Comparison of ENCODE assay signal across 26 cellular contexts in genomic region chr2:222677981-222678380, GRCh38. TPM values are rescaled to one million over a fixed set of nuclear protein-coding genes. Genes with fewer than 3 reads are reported as not detected.
DNase-seq lines count a peak whose midpoint lies in the region; ATAC-seq, FAIRE-seq and TF ChIP-seq lines count a peak whose summit lies in the region.
"Had no signal": no experiment of that assay in that cellular context is flagged by ENCODE, and none has a peak within 500 bp of the region (broad histone marks: within the 10 kb centered on the region; RNA-seq: fewer than 3 reads in every experiment).

No MANE protein-coding gene starts in this region.

- H3K27ac ChIP-seq in SK-N-MC (peak overlapping the region; percentile 71), right cardiac atrium (ENCODE audit: low read length) (no peak overlapping the region)
- H3K27ac ChIP-seq: psoas muscle, SJSA1, vagina had no signal

- peaks cover 68% of the 10 kb centered on the region for H3K27me3 Mint-ChIP-seq in osteocyte (ENCODE audit: unreplicated experiment)

- in situ Hi-C loops in KBM-7 (cut with MboI; ENCODE audit: low pct_unique_long_range_greater_than_20kb, low sequenced_read_pairs): loop anchor here (25.0 kb wide), 1 partner anchor 234 kb away; no protein-coding TSS in a partner anchor

- H3K36me3 ChIP-seq in SK-N-MC (ENCODE audit: insufficient read depth, low read length): no peaks in the 10 kb centered on the region
- H3K36me3 ChIP-seq: SJSA1, vagina had no signal

- no peaks in the 10 kb centered on the region for H3K9me3 ChIP-seq in SK-N-MC (ENCODE audit: low read depth, low read length)
- no peaks in the 10 kb centered on the region for H3K9me3 ChIP-seq in right cardiac atrium (ENCODE audit: control insufficient read depth, low read length)
- H3K9me3 ChIP-seq: psoas muscle, SJSA1, vagina had no signal

- no peak for TF ChIP-seq POLR2A in GM12892 (IDR thresholded peaks at IDR 0.05; ENCODE audit: low read depth, low read length)

- no peaks in the 10 kb centered on the region for H3K9me3 Mint-ChIP-seq in osteocyte (ENCODE audit: unreplicated experiment)
- H3K9me3 Mint-ChIP-seq: activated B cell treated with CpG ODN at 0.5 μM for 24 hours; dendritic cell treated with granulocyte-macrophage colony-stimulating factor and Interleukin-4, amounts not matched to agents 40 ng/mL and 50 ng/mL, for 4 days; stimulated activated naive B cell treated with anti-CD40 and anti-IgM and Interleukin-4, amounts not matched to agents 10 μg/mL and 1 μg/mL and 100 μg/mL, for 72 hours had no signal

- no peaks in the 10 kb centered on the region for H3K4me1 Mint-ChIP-seq in osteocyte (ENCODE audit: unreplicated experiment)
- H3K4me1 Mint-ChIP-seq: CD4-positive, alpha-beta memory T cell had no signal

- no peak for ATAC-seq in HG03354 (IDR thresholded peaks at IDR 0.05; ENCODE audit: poor library complexity, severe bottlenecking, unreplicated experiment)
- no peak for ATAC-seq in right cardiac atrium
- ATAC-seq: psoas muscle; stimulated activated naive B cell treated with anti-CD40 and anti-IgM and Interleukin-4, amounts not matched to agents 10 μg/mL and 1 μg/mL and 100 μg/mL, for 72 hours; T-helper 17 cell had no signal

- WGBS in right cardiac atrium: 68% methylated on average over 3 of the region's 3 CpGs

- H3K4me1 ChIP-seq in right cardiac atrium (ENCODE audit: control insufficient read depth, insufficient read depth, low read length): no peaks in the 10 kb centered on the region
- H3K4me1 ChIP-seq: psoas muscle, SJSA1, vagina had no signal

- peak overlapping the region; percentile 68 for H3K4me3 ChIP-seq in SK-N-MC
- H3K4me3 ChIP-seq in choroid plexus epithelial cell (ENCODE audit: low read depth, low read length): no peak overlapping the region
- no peak overlapping the region for H3K4me3 ChIP-seq in right cardiac atrium (ENCODE audit: low read length)
- H3K4me3 ChIP-seq: psoas muscle, SJSA1, vagina had no signal

- no peaks in the 10 kb centered on the region for H3K36me3 Mint-ChIP-seq in osteocyte (ENCODE audit: unreplicated experiment)
- H3K36me3 Mint-ChIP-seq: CD4-positive, alpha-beta memory T cell; stimulated activated naive B cell treated with anti-CD40 and anti-IgM and Interleukin-4, amounts not matched to agents 10 μg/mL and 1 μg/mL and 100 μg/mL, for 72 hours had no signal

- DNase-seq in GM12892 (ENCODE audit: insufficient read length) (no peak), SK-N-MC (ENCODE audit: low read depth, low spot score) (no peak), choroid plexus epithelial cell (ENCODE audit: low read depth) (no peak), osteocyte (ENCODE audit: extremely low spot score, unreplicated experiment) (no peak), KBM-7 (no peak), right cardiac atrium (no peak)
- DNase-seq: activated B cell treated with CpG ODN at 0.5 μM for 24 hours; activated CD4-positive, alpha-beta T cell treated with anti-CD3 and anti-CD28 coated beads, Interleukin-2, amount 50 U/mL, for 4 hours; activated CD8-positive, alpha-beta memory T cell treated with anti-CD3 and anti-CD28 coated beads, Interleukin-2, amount 50 U/mL, for 48 hours; activated effector memory CD4-positive, alpha-beta T cell treated with anti-CD3 and anti-CD28 coated beads, Interleukin-2, amount 50 U/mL, for 16 hours; CD4-positive, alpha-beta memory T cell; HCEC 1CT; Kasumi-1; NCI-H1048; NCI-H2029; psoas muscle; stimulated activated CD4-positive, alpha-beta T cell treated with anti-CD3 and anti-CD28 coated beads, Interleukin-2, amount 100 ng/mL, for 48 hours; stimulated activated naive B cell treated with anti-CD40 and anti-IgM and Interleukin-4, amounts not matched to agents 10 μg/mL and 1 μg/mL and 100 μg/mL, for 72 hours; T-helper 17 cell had no signal

- no peak overlapping the region for H3K4me3 Mint-ChIP-seq in osteocyte (ENCODE audit: unreplicated experiment)
- H3K4me3 Mint-ChIP-seq: activated B cell treated with CpG ODN at 0.5 μM for 24 hours; CD4-positive, alpha-beta memory T cell; dendritic cell treated with granulocyte-macrophage colony-stimulating factor and Interleukin-4, amounts not matched to agents 40 ng/mL and 50 ng/mL, for 4 days; stimulated activated naive B cell treated with anti-CD40 and anti-IgM and Interleukin-4, amounts not matched to agents 10 μg/mL and 1 μg/mL and 100 μg/mL, for 72 hours; T-helper 17 cell had no signal

- FAIRE-seq in GM12892 (lab: Jason Lieb, UNC): peak; percentile 68
- FAIRE-seq: endothelial cell of umbilical vein, HTR-8/SVneo had no signal

- no peaks in the 10 kb centered on the region for H3K27me3 ChIP-seq in right cardiac atrium (ENCODE audit: control insufficient read depth, insufficient read depth)
- H3K27me3 ChIP-seq: vagina had no signal

- intact Hi-C loops in right cardiac atrium (cut with DNase I): no loop called here

- peak overlapping the region; percentile 53 for H3K9ac ChIP-seq in SK-N-MC (ENCODE audit: insufficient read length)

- TF ChIP-seq CTCF in choroid plexus epithelial cell (conservative IDR thresholded peaks at IDR 0.05; ENCODE audit: low read depth, low read length) (peak; percentile 26), osteocyte (IDR thresholded peaks at IDR 0.05) (peak; percentile 9)

- no peak overlapping the region for H3K27ac Mint-ChIP-seq in osteocyte (ENCODE audit: unreplicated experiment)
- H3K27ac Mint-ChIP-seq: activated B cell treated with CpG ODN at 0.5 μM for 24 hours; CD4-positive, alpha-beta memory T cell; dendritic cell treated with granulocyte-macrophage colony-stimulating factor and Interleukin-4, amounts not matched to agents 40 ng/mL and 50 ng/mL, for 4 days; stimulated activated naive B cell treated with anti-CD40 and anti-IgM and Interleukin-4, amounts not matched to agents 10 μg/mL and 1 μg/mL and 100 μg/mL, for 72 hours; T-helper 17 cell had no signal

RNA-seq across cellular contexts. Expression of gene MOGAT1, which starts 6.5 kb away (rescaled TPM):
- polyA plus RNA-seq in GM12892 (2012; ENCODE audit: missing spikeins): not detected
- total RNA-seq in osteocyte (not detected in 2 replicates), right cardiac atrium (under 1 TPM in 1 of 4 donors, not detected in 3; 0.59 TPM)
- polyA plus RNA-seq in right cardiac atrium: 0.16 TPM
- total RNA-seq: activated B cell treated with CpG ODN at 0.5 μM for 24 hours; CD4-positive, alpha-beta memory T cell; endothelial cell of umbilical vein; psoas muscle; SJSA1; T-helper 17 cell; temporal lobe; vagina had no signal
- polyA plus RNA-seq: CD4-positive, alpha-beta memory T cell; endothelial cell of umbilical vein; psoas muscle had no signal

RNA-seq across cellular contexts. Expression of gene FARSB, which starts 22.1 kb away (rescaled TPM):
- polyA plus RNA-seq in GM12892 (2012; ENCODE audit: missing spikeins): 54.8 TPM
- total RNA-seq in osteocyte: 15.7 and 15.8 TPM in 2 replicates
- 10 to 100 TPM; 14.8 to 20.3 (median 16.5) TPM for total RNA-seq in right cardiac atrium
- 11.7 TPM for polyA plus RNA-seq in right cardiac atrium
